In the genomic region with DNA sequence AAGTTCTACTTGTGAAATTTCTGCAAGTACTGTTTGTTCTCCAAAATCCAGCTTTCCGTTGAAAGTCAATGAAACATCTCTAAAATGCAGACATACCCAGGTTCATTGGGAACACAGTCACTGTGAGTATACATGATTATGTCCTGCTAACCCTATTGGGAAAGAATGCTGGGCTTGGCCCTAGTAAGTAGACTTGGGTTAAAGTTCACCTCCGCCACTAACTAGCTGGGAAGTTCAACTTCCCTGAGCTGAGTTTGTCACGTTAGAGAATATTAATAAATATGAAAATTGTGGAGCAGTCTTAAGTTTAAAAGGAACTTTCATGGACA, we compare ENCODE assay signal across 9 cellular contexts. TPM values are rescaled to one million over a fixed set of nuclear protein-coding genes. Genes with fewer than 3 reads are reported as not detected.
DNase-seq lines count a peak whose midpoint lies in the region; ATAC-seq, FAIRE-seq and TF ChIP-seq lines count a peak whose summit lies in the region.
"Had no signal": no experiment of that assay in that cellular context is flagged by ENCODE, and none has a peak within 500 bp of the region (broad histone marks: within the 10 kb centered on the region; RNA-seq: fewer than 3 reads in every experiment).

No MANE protein-coding gene starts in this region.

- TF ChIP-seq EP300 in K562 (IDR thresholded peaks at IDR 0.05; ENCODE audit: low read length) = no peak

- no peak for TF ChIP-seq RAD21 in K562 (CRISPR knock-in tag; conservative IDR thresholded peaks at IDR 0.05 in 1 of 2, IDR thresholded peaks at IDR 0.05 in 1 of 2)

- BruUV-seq in K562 (replicated peaks; lab: Mats Ljungman, UMichigan) = no TSS peak

- H3K9me3 ChIP-seq in HUES64 (ENCODE audit: insufficient read depth, low read depth, low read length) (no peaks in the 10 kb centered on the region), K562 (replicated peaks; ENCODE audit: control insufficient read depth, insufficient read depth, low read depth, low read length) (no peaks in the 10 kb centered on the region), right lobe of liver (no peaks in the 10 kb centered on the region), subcutaneous abdominal adipose tissue (ENCODE audit: control insufficient read depth in 5 of 5, low read length in 5 of 5) (no peaks in the 10 kb centered on the region)

- no peak overlapping the region for H3K4me2 ChIP-seq in K562 (ENCODE audit: insufficient read depth, low read length)

- H3K4me3 ChIP-seq in HUES64 (ENCODE audit: low read length) (no peak overlapping the region), K562 (no peak overlapping the region), right lobe of liver (no peak overlapping the region), subcutaneous abdominal adipose tissue (ENCODE audit: low read depth in 1 of 5, low read length in 5 of 5) (peak overlapping the region in 4 of 5 donors; percentile 10 to 34 (median 23))

- no peak for FAIRE-seq in K562 (lab: Jason Lieb, UNC)

- in situ Hi-C loops in K562 (cut with MboI) = no loop called here

- peak overlapping the region; percentile 46; the same call in 1 of the 2 replicates for H3K9ac ChIP-seq in HUES64 (ENCODE audit: low read depth, low read length)
- no peak overlapping the region for H3K9ac ChIP-seq in K562 (ENCODE audit: insufficient read depth in 1 of 2, low read depth in 2 of 2, low read length in 2 of 2)
- peak overlapping the region in 2 of 5 donors; percentile 34 to 66 for H3K9ac ChIP-seq in subcutaneous abdominal adipose tissue (ENCODE audit: low read length in 5 of 5)

- no peaks in the 10 kb centered on the region for H3K79me2 ChIP-seq in K562 (ENCODE audit: control insufficient read depth, insufficient read depth, low read length)

- H3K27me3 ChIP-seq in HUES64 (ENCODE audit: insufficient read depth, low read length) = no peaks in the 10 kb centered on the region
- H3K27me3 ChIP-seq in K562 (ENCODE audit: control insufficient read depth in 2 of 2, insufficient read depth in 2 of 2, low read length in 2 of 2) = no peaks in the 10 kb centered on the region
- no peaks in the 10 kb centered on the region for H3K27me3 ChIP-seq in right lobe of liver
- no peaks in the 10 kb centered on the region for H3K27me3 ChIP-seq in subcutaneous abdominal adipose tissue (ENCODE audit: control insufficient read depth in 5 of 5, insufficient read depth in 4 of 5, low read length in 5 of 5)

- no peak overlapping the region for H2AFZ ChIP-seq in K562 (ENCODE audit: low read depth, low read length)

- H3K9me1 ChIP-seq in K562 (ENCODE audit: control insufficient read depth, insufficient read depth, low read length) = no peaks in the 10 kb centered on the region

- peak overlapping the region; percentile 47 for H3K27ac ChIP-seq in HUES64 (ENCODE audit: low read depth, low read length)
- H3K27ac ChIP-seq in K562 (ENCODE audit: extremely low read depth, low read depth, low read length) = no peak overlapping the region
- peak overlapping the region in 1 of 3 donors; percentile 64 for H3K27ac ChIP-seq in right lobe of liver
- H3K27ac ChIP-seq in subcutaneous abdominal adipose tissue (ENCODE audit: low read depth, low read length) = peak overlapping the region; percentile 84

- no peak for ATAC-seq in K562
- peak; percentile 84 to 87 (median 86) for ATAC-seq in right lobe of liver
- ATAC-seq in GM21717 (IDR thresholded peaks at IDR 0.05; ENCODE audit: unreplicated experiment) = no peak

- whole genome bisulfite sequencing in HUES64 = 88% methylated on average over 3 of the region's 3 CpGs
- WGBS in K562 (ENCODE audit: insufficient coverage, low coverage, missing lambda C conversion rate) = 51% methylated on average over 3 of the region's 3 CpGs
- WGBS in right lobe of liver (ENCODE audit: insufficient coverage, low coverage, low lambda C conversion rate, missing lambda C conversion rate) = 25% methylated on average over 3 of the region's 3 CpGs

- TF ChIP-seq CTCF in K562 (IDR thresholded peaks at IDR 0.05 in 2 of 3, conservative IDR thresholded peaks at IDR 0.05 in 1 of 3; ENCODE audit: insufficient read depth in 2 of 3, low read depth in 1 of 3, low read length in 3 of 3) = no peak
- no peak for TF ChIP-seq CTCF in right lobe of liver (IDR thresholded peaks at IDR 0.05)
- no peak for TF ChIP-seq CTCF in GM20000 (IDR thresholded peaks at IDR 0.05; ENCODE audit: extremely low read depth, missing control alignments)

- peaks cover 14% of the 10 kb centered on the region for H3K4me1 ChIP-seq in HUES64 (ENCODE audit: insufficient read depth, low read length)
- peaks cover 3 to 11% of the 10 kb centered on the region in 2 experiments; a peak in 2 of 5 replicates for H3K4me1 ChIP-seq in K562 (replicated peaks in 1 of 2; ENCODE audit: control insufficient read depth in 2 of 2, insufficient read depth in 2 of 2, low read length in 2 of 2)
- peaks cover 0 to 26% (median 9%) of the 10 kb centered on the region in 4 donors for H3K4me1 ChIP-seq in right lobe of liver
- H3K4me1 ChIP-seq in subcutaneous abdominal adipose tissue (ENCODE audit: control insufficient read depth in 5 of 5, insufficient read depth in 5 of 5, low read length in 5 of 5) = peaks cover 13 to 35% (median 26%) of the 10 kb centered on the region in 5 donors

- TF ChIP-seq POLR2A in K562 (conservative IDR thresholded peaks at IDR 0.05) (no peak), right lobe of liver (IDR thresholded peaks at IDR 0.05) (no peak)

- 0 out of 2 replicates have a peak, but pooled peaks cover 4% of the 10 kb centered on the region for H3K36me3 ChIP-seq in HUES64 (ENCODE audit: insufficient read depth, low read length)
- no peaks in the 10 kb centered on the region for H3K36me3 ChIP-seq in K562 (ENCODE audit: control insufficient read depth, insufficient read depth, low read length)
- H3K36me3 ChIP-seq in right lobe of liver = no peaks in the 10 kb centered on the region
- H3K36me3 ChIP-seq in subcutaneous abdominal adipose tissue (ENCODE audit: control insufficient read depth in 5 of 5, insufficient read depth in 5 of 5, low read length in 5 of 5) = peaks cover 0 to 6% (median 0%) of the 10 kb centered on the region in 5 donors

- intact Hi-C loops in K562 (cut with micrococcal nuclease) = loop anchor here (1.0 kb wide), 1 partner anchor 10 kb away; no protein-coding TSS in a partner anchor
- intact Hi-C loops in right lobe of liver (cut with DNase I) = no loop called here

- CTCF ChIA-PET in K562 (lab: Yijun Ruan, JAX; ENCODE audit: low intra/inter-chr PET ratio) = interaction anchor here (0.6 to 1.1 kb wide), 2 partner anchors 40 to 53 kb away, joined by 4 read pairs; no protein-coding TSS in a partner anchor

- DNase-seq in K562 (ENCODE audit: extremely low read depth in 1 of 4, low spot score in 3 of 4) (no peak), right lobe of liver (no peak), COLO829 (ENCODE audit: low spot score) (no peak), NK-92 (lab: John Stamatoyannopoulos, UW; ENCODE audit: unreplicated experiment) (no peak), GM20000 (ENCODE audit: low spot score) (no peak)
- DNase-seq: NCI-H524 treated with DMSO at 0.1 percent for 48 hours had no signal

- POLR2A ChIA-PET in K562 (lab: Yijun Ruan, JAX) = interaction anchor here (0.5 to 4.2 kb wide), 6 partner anchors 8 to 682 kb away, joined by 3 to 29 read pairs (median 4); a partner anchor contains a TSS

- H4K20me1 ChIP-seq in K562 (replicated peaks; ENCODE audit: control insufficient read depth, insufficient read depth, low read length) = no peaks in the 10 kb centered on the region

RNA-seq across cellular contexts. Expression of a gene that starts 10.5 kb away (rescaled TPM):
- 329 TPM for polyA plus RNA-seq in HUES64 (2013, experiment 1 of 2)
- polyA plus RNA-seq in HUES64 (2013, experiment 2 of 2) = 321 TPM
- 148 and 225 TPM in 2 replicates for total RNA-seq in K562 (2011; cell fraction: chromatin; rRNA removed; ENCODE audit: low replicate concordance)
- total RNA-seq in K562 (2011; cell fraction: nucleolus; rRNA removed) = 169 and 177 TPM in 2 replicates
- 160 and 163 TPM in 2 replicates for total RNA-seq in K562 (2011; cell fraction: nucleoplasm; rRNA removed)
- 239 and 254 TPM in 2 replicates for total RNA-seq in K562 (2014; rRNA removed)
- total RNA-seq in K562 (2014; rRNA removed; fragmentation: Illumina TruSeq; extraction: Trizol) = 152 and 177 TPM in 2 replicates
- 191 and 200 TPM in 2 replicates for total RNA-seq in K562 (2015; rRNA removed; fragmentation: Illumina TruSeq; extraction: Trizol)
- 339 and 353 TPM in 2 replicates for total RNA-seq in K562 (2021)
- 185 and 229 TPM in 2 replicates for polyA plus RNA-seq in K562 (2011; rRNA removed)
- polyA plus RNA-seq in K562 (2011; cell fraction: cytosol; rRNA removed) = 256 and 298 TPM in 2 replicates
- 137 and 184 TPM in 2 replicates for polyA plus RNA-seq in K562 (2011; cell fraction: nucleus; rRNA removed)
- 387 and 522 TPM in 2 replicates for polyA plus RNA-seq in K562 (2012)
- 402 and 513 TPM in 2 replicates for polyA plus RNA-seq in K562 (2014; fragmentation: Illumina TruSeq; extraction: Trizol)
- polyA plus RNA-seq in K562 (2014; fragmentation: Nextera tagmentation; extraction: Ambion mirVana) = 100 to 1,000 TPM; 292 to 542 TPM
- 257 and 270 TPM in 2 replicates for polyA plus RNA-seq in K562 (2014; rRNA removed)
- 230 and 264 TPM in 2 replicates for polyA minus RNA-seq in K562 (2011; rRNA and poly(A)+ RNA removed)
- 167 and 254 TPM in 2 replicates for polyA minus RNA-seq in K562 (2011; cell fraction: cytosol; rRNA and poly(A)+ RNA removed)
- polyA minus RNA-seq in K562 (2011; cell fraction: nucleus; rRNA and poly(A)+ RNA removed) = 47.3 and 81.1 TPM in 2 replicates
- 100 to 1,000 TPM in 1 of 6 experiments, 10 to 100 TPM in 5; 51.9 to 151 (median 72.0) TPM for total RNA-seq in right lobe of liver

RNA-seq across cellular contexts. Expression of a gene that starts 41.9 kb away (rescaled TPM):
- polyA plus RNA-seq in HUES64 (2013, experiment 1 of 2) = 22.6 TPM
- polyA plus RNA-seq in HUES64 (2013, experiment 2 of 2) = 21.6 TPM
- total RNA-seq in K562 (2011; cell fraction: chromatin; rRNA removed; ENCODE audit: low replicate concordance) = 7.7 and 8.5 TPM in 2 replicates
- total RNA-seq in K562 (2011; cell fraction: nucleolus; rRNA removed) = 5.1 and 5.8 TPM in 2 replicates
- 6.0 and 8.2 TPM in 2 replicates for total RNA-seq in K562 (2011; cell fraction: nucleoplasm; rRNA removed)
- 21.7 and 24.0 TPM in 2 replicates for total RNA-seq in K562 (2014; rRNA removed)
- total RNA-seq in K562 (2014; rRNA removed; fragmentation: Illumina TruSeq; extraction: Trizol) = 31.8 and 33.4 TPM in 2 replicates
- 26.7 and 31.3 TPM in 2 replicates for total RNA-seq in K562 (2015; rRNA removed; fragmentation: Illumina TruSeq; extraction: Trizol)
- total RNA-seq in K562 (2021) = 27.1 and 28.9 TPM in 2 replicates
- 12.6 and 14.0 TPM in 2 replicates for polyA plus RNA-seq in K562 (2011; rRNA removed)
- polyA plus RNA-seq in K562 (2011; cell fraction: cytosol; rRNA removed) = 9.0 and 12.0 TPM in 2 replicates
- polyA plus RNA-seq in K562 (2011; cell fraction: nucleus; rRNA removed) = 4.9 and 6.3 TPM in 2 replicates
- 29.5 and 36.6 TPM in 2 replicates for polyA plus RNA-seq in K562 (2012)
- polyA plus RNA-seq in K562 (2014; fragmentation: Illumina TruSeq; extraction: Trizol) = 26.0 and 26.3 TPM in 2 replicates
- 10 to 100 TPM; 10.2 to 16.4 TPM for polyA plus RNA-seq in K562 (2014; fragmentation: Nextera tagmentation; extraction: Ambion mirVana)
- 20.5 and 36.0 TPM in 2 replicates for polyA plus RNA-seq in K562 (2014; rRNA removed)
- 4.9 and 5.4 TPM in 2 replicates for polyA minus RNA-seq in K562 (2011; rRNA and poly(A)+ RNA removed)
- polyA minus RNA-seq in K562 (2011; cell fraction: cytosol; rRNA and poly(A)+ RNA removed) = 2.4 and 4.5 TPM in 2 replicates
- polyA minus RNA-seq in K562 (2011; cell fraction: nucleus; rRNA and poly(A)+ RNA removed) = 3.0 and 6.7 TPM in 2 replicates
- total RNA-seq in right lobe of liver = 1 to 10 TPM; 1.8 to 9.3 (median 5.7) TPM

Comparison
In these comparisons a context has a peak if more than half of its experiments do, and no peak if none do; other contexts are left out.
1. H3K4me3 ChIP-seq: peak in subcutaneous abdominal adipose tissue (4 of 5); none in HUES64 (single experiment), K562 (single experiment) and right lobe of liver (0 of 3).
2. ATAC-seq: peak in right lobe of liver (4 of 4); none in K562 (single experiment) and GM21717 (single experiment).